In genomic region chr15:92272106-92272505, GRCh38 we compare ENCODE assay signal across 21 cellular contexts.
DNase-seq lines count a peak whose midpoint lies in the region; ATAC-seq, FAIRE-seq and TF ChIP-seq lines count a peak whose summit lies in the region.
"Had no signal": no experiment of that assay in that cellular context is flagged by ENCODE, and none has a peak within 500 bp of the region (broad histone marks: within the 10 kb centered on the region; RNA-seq: fewer than 3 reads in every experiment).

No MANE protein-coding gene starts in this region.

- TF ChIP-seq EP300 in K562 (IDR thresholded peaks at IDR 0.05; ENCODE audit: low read length): no peak

- no peak overlapping the region for H3K27ac ChIP-seq in K562 (ENCODE audit: extremely low read depth, low read depth, low read length)
- no peak overlapping the region for H3K27ac ChIP-seq in psoas muscle
- H3K27ac ChIP-seq: 22Rv1; A549; BLaER1 treated with 17β-estradiol and CSF1 and Interleukin-3, amounts not matched to agents 10 nM and 100 nM; C4-2B had no signal

- 0% methylated on average over 1 of the region's 1 CpG for WGBS in K562 (ENCODE audit: insufficient coverage, low coverage, missing lambda C conversion rate)
- 96 to 100% (median 98%) methylated on average over 1 of the region's 1 CpG for WGBS in psoas muscle, 3 donors

- TF ChIP-seq CTCF in K562 (IDR thresholded peaks at IDR 0.05 in 2 of 3, conservative IDR thresholded peaks at IDR 0.05 in 1 of 3; ENCODE audit: insufficient read depth in 2 of 3, low read depth in 1 of 3, low read length in 3 of 3) (no peak), psoas muscle (IDR thresholded peaks at IDR 0.05) (no peak)

- in situ Hi-C loops in K562 (cut with MboI): no loop called here

- no peaks in the 10 kb centered on the region for H4K20me1 ChIP-seq in K562 (replicated peaks; ENCODE audit: control insufficient read depth, insufficient read depth, low read length)
- H4K20me1 ChIP-seq: BLaER1 treated with 17β-estradiol and CSF1 and Interleukin-3, amounts not matched to agents 10 nM and 100 nM had no signal

- peak; percentile 24 for DNase-seq in NK-92 treated with Interleukin-12 subunit alpha and Interleukin-12 subunit beta, amount 100 ng/mL, for 24 hours (lab: John Stamatoyannopoulos, UW)
- DNase-seq in NK-92 (lab: John Stamatoyannopoulos, UW; ENCODE audit: unreplicated experiment) (no peak), K562 (ENCODE audit: extremely low read depth in 1 of 4, low spot score in 3 of 4) (no peak), psoas muscle (no peak)
- DNase-seq: AML-193; Caco-2; Calu3; CD4-positive, alpha-beta T cell; CD8-positive, alpha-beta T cell; DMS79 treated with DMSO at 0.1 percent for 48 hours; EL; GF-D8 had no signal

- CTCF ChIA-PET in K562 (lab: Yijun Ruan, JAX; ENCODE audit: low intra/inter-chr PET ratio): no interaction called here

- H3K9me3 ChIP-seq in K562 (replicated peaks; ENCODE audit: control insufficient read depth, insufficient read depth, low read depth, low read length): no peaks in the 10 kb centered on the region
- no peaks in the 10 kb centered on the region for H3K9me3 ChIP-seq in psoas muscle
- H3K9me3 ChIP-seq: A549; BLaER1 treated with 17β-estradiol and CSF1 and Interleukin-3, amounts not matched to agents 10 nM and 100 nM; Caco-2 had no signal

- BruUV-seq in K562 (replicated peaks; lab: Mats Ljungman, UMichigan): no TSS peak

- H3K4me3 ChIP-seq in K562: no peak overlapping the region
- H3K4me3 ChIP-seq in psoas muscle: no peak overlapping the region
- H3K4me3 ChIP-seq: A549; BLaER1 treated with 17β-estradiol and CSF1 and Interleukin-3, amounts not matched to agents 10 nM and 100 nM had no signal

- ATAC-seq in K562: no peak
- no peak for ATAC-seq in psoas muscle
- ATAC-seq in HG02759 (IDR thresholded peaks at IDR 0.05; ENCODE audit: unreplicated experiment): no peak
- ATAC-seq: A549; CD8-positive, alpha-beta T cell had no signal

- no peak for TF ChIP-seq RAD21 in K562 (CRISPR knock-in tag; conservative IDR thresholded peaks at IDR 0.05 in 1 of 2, IDR thresholded peaks at IDR 0.05 in 1 of 2)

- H3K27me3 ChIP-seq in K562 (ENCODE audit: control insufficient read depth in 2 of 2, insufficient read depth in 2 of 2, low read length in 2 of 2) (peaks cover 0 to 6% of the 10 kb centered on the region in 2 experiments; a peak in 2 of 5 replicates), psoas muscle (ENCODE audit: insufficient read depth in 3 of 3, low read length in 2 of 3) (peaks cover 0 to 3% (median 0%) of the 10 kb centered on the region in 3 donors)
- H3K27me3 ChIP-seq: BLaER1 treated with 17β-estradiol and CSF1 and Interleukin-3, amounts not matched to agents 10 nM and 100 nM had no signal

- H3K4me1 ChIP-seq in K562 (replicated peaks in 1 of 2; ENCODE audit: control insufficient read depth in 2 of 2, insufficient read depth in 2 of 2, low read length in 2 of 2): no peaks in the 10 kb centered on the region
- H3K4me1 ChIP-seq in psoas muscle: no peaks in the 10 kb centered on the region
- H3K4me1 ChIP-seq: A549; BLaER1 treated with 17β-estradiol and CSF1 and Interleukin-3, amounts not matched to agents 10 nM and 100 nM; Caco-2 had no signal

- TF ChIP-seq POLR2A in K562 (conservative IDR thresholded peaks at IDR 0.05): no peak

- H3K9ac ChIP-seq in K562 (ENCODE audit: insufficient read depth in 1 of 2, low read depth in 2 of 2, low read length in 2 of 2): no peak overlapping the region
- H3K9ac ChIP-seq: BLaER1 treated with 17β-estradiol and CSF1 and Interleukin-3, amounts not matched to agents 10 nM and 100 nM had no signal

- no peak overlapping the region for H3K4me2 ChIP-seq in K562 (ENCODE audit: insufficient read depth, low read length)
- H3K4me2 ChIP-seq: A549; BLaER1 treated with 17β-estradiol and CSF1 and Interleukin-3, amounts not matched to agents 10 nM and 100 nM had no signal

- H3K9me1 ChIP-seq in K562 (ENCODE audit: control insufficient read depth, insufficient read depth, low read length): no peaks in the 10 kb centered on the region

- H3K36me3 ChIP-seq in K562 (ENCODE audit: control insufficient read depth, insufficient read depth, low read length): no peaks in the 10 kb centered on the region
- no peaks in the 10 kb centered on the region for H3K36me3 ChIP-seq in psoas muscle (ENCODE audit: insufficient read depth in 1 of 2, low read depth in 1 of 2)
- H3K36me3 ChIP-seq: BLaER1 treated with 17β-estradiol and CSF1 and Interleukin-3, amounts not matched to agents 10 nM and 100 nM had no signal

- no peaks in the 10 kb centered on the region for H3K79me2 ChIP-seq in K562 (ENCODE audit: control insufficient read depth, insufficient read depth, low read length)

- no peak for FAIRE-seq in K562 (lab: Jason Lieb, UNC)
- FAIRE-seq: A549, D721Med, G401.6, GM12891, GM19239 had no signal

- H2AFZ ChIP-seq in K562 (ENCODE audit: low read depth, low read length): no peak overlapping the region

- intact Hi-C loops in K562 (cut with micrococcal nuclease): no loop called here
- intact Hi-C loops in psoas muscle (cut with DNase I): no loop called here

- POLR2A ChIA-PET in K562 (lab: Yijun Ruan, JAX): interaction anchor here (0.7 kb wide), 1 partner anchor 778 kb away, joined by 3 read pairs; no protein-coding TSS in a partner anchor

TF ChIP-seq in K562, 482 proteins besides CTCF, POLR2A, EP300 and RAD21:
- no peak for TF ChIP-seq ZNF174 (CRISPR knock-in tag; IDR thresholded peaks at IDR 0.05)
- TF ChIP-seq HNRNPUL1 (IDR thresholded peaks at IDR 0.05; ENCODE audit: low read length): no peak
- no peak for TF ChIP-seq U2AF1 (optimal IDR thresholded peaks at IDR 0.05; ENCODE audit: low read depth, low read length)
- no peak for TF ChIP-seq CHAMP1 (IDR thresholded peaks at IDR 0.05)
- peak; percentile 10; the same call in 1 of the 2 replicates for TF ChIP-seq RFX1 (IDR thresholded peaks at IDR 0.05)
